ENCODE assay signal across 8 cellular contexts in the genomic region with DNA sequence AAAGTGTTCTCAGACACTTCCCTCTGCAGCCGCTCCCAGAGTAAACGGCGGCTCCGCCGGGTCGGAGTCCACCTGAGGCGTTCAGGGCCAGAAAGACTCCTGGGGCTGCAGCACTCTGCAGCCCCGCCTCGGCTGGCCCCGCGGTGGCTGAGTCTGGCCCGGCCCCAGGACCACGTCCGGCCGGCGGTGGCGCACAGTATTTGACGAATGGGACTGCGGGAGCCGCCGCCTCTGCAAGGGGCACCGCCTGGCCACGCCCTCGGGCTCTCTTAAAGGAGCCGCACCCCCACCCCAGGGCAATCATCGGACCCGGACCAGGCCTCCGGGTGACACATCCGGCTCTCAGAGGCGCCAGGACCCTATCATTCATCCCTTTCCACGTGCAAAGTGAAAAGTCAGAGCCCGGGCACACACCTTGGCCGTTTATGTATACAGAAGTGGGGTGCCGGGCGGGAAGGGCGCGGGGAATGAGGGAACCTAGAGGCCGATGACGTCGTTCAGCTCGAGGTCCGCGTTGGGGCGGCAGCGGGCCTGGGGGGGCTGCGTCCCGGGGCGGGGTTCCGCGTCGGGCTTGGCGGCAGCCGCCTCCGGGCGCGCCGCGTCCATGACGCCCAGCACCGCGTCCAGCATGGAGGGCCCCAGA.
DNase-seq lines count a peak whose midpoint lies in the region; ATAC-seq and TF ChIP-seq lines count a peak whose summit lies in the region.

No MANE protein-coding gene starts in this region.

- H3K4me3 ChIP-seq in WI38 (ENCODE audit: low read depth, low read length): peak overlapping the region; percentile 59

- peak; percentile 17 for ATAC-seq in GM18499 (IDR thresholded peaks at IDR 0.05; ENCODE audit: insufficient read depth, unreplicated experiment)
- ATAC-seq in HG02870 (IDR thresholded peaks at IDR 0.05; ENCODE audit: unreplicated experiment): peak; percentile 33

- H3K27ac ChIP-seq in 22Rv1: peak overlapping the region; percentile 99
- H3K27ac ChIP-seq in caudate nucleus (ENCODE audit: low read depth, low read length): peak overlapping the region; percentile 80

- DNase-seq in NCI-H2029 (lab: John Stamatoyannopoulos, UW) (peak; percentile 78), caudate nucleus (lab: John Stamatoyannopoulos, UW) (peak in 57 of 61 donors; percentile 15 to 85 (median 62)), islet precursor cell (peak; percentile 95)
- peak; percentile 73 for DNase-seq in stimulated activated CD4-positive, alpha-beta T cell treated with anti-CD3 and anti-CD28 coated beads, Interleukin-12 subunit alpha, Interleukin-12 subunit beta, amount 100 ng/mL, for 4 hours

- 0 out of 2 replicates have a peak, but pooled peaks have one; percentile 3 for TF ChIP-seq CTCF in 22Rv1 (IDR thresholded peaks at IDR 0.05)
- no peak for TF ChIP-seq CTCF in WI38 (IDR thresholded peaks at IDR 0.05; ENCODE audit: low read depth, low read length)

Comparison
In these comparisons a context has a peak if more than half of its experiments do, and no peak if none do; other contexts are left out.
1. Peak in every context shown above with its lines: DNase-seq, ATAC-seq, H3K4me3 ChIP-seq and H3K27ac ChIP-seq.